26 cellular contexts compared by ENCODE assay signal in the genomic region with DNA sequence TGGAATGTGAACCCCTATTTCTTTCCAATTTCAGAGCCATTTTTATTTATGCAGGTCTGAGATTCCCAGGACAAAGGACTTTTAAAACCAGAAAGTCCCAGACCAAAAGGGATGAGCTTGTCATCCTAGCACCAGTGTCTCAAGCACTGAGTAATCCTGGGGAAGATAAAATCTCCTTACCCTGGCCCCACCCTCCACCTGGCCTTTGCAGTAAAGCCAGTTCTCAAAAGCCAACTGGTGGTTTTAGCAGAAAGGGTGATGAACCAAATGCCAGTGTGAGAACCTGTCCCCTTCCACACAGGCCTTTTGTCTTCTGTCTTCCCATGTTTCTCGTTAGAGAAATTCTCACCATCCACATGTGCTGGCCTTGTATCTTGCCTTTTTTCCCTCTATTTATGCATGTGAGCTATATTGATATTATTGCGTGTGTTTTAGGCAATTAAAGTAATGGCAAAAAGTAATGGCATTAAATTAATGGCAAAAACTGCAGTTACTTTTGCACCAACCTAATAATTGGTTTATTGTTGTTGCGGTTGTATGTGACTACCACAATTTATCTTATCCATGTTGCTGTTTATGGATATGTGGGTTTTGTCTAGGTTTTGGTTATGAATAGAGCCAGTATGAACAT.
"Had no signal": no experiment of that assay in that cellular context is flagged by ENCODE, and none has a peak within 500 bp of the region (broad histone marks: within the 10 kb centered on the region; RNA-seq: fewer than 3 reads in every experiment).

No MANE protein-coding gene starts in this region.

- DNase-seq: activated CD4-positive, alpha-beta memory T cell treated with anti-CD3 and anti-CD28 coated beads, Interleukin-2, amount 10 ng/mL, durations not matched to agents 7 days and 5 days; activated CD4-positive, alpha-beta T cell treated with anti-CD3 and anti-CD28 coated beads for 1 hour; activated CD4-positive, alpha-beta T cell treated with anti-CD3 and anti-CD28 coated beads for 4 hours; activated CD4-positive, alpha-beta T cell treated with anti-CD3 and anti-CD28 coated beads, Interleukin-2, amount 10 ng/mL, durations not matched to agents 7 days and 5 days; activated CD4-positive, alpha-beta T cell treated with anti-CD3 and anti-CD28 coated beads, Interleukin-2, amount 50 U/mL, for 4 hours; activated CD8-positive, alpha-beta memory T cell treated with anti-CD3 and anti-CD28 coated beads, Interleukin-2, amount 50 U/mL, for 48 hours; activated gamma-delta T cell; activated naive CD4-positive, alpha-beta T cell; activated naive CD4-positive, alpha-beta T cell treated with anti-CD3 and anti-CD28 coated beads, Interleukin-2, amount 10 ng/mL, durations not matched to agents 7 days and 5 days; activated naive CD8-positive, alpha-beta T cell treated with anti-CD3 and anti-CD28 coated beads, Interleukin-2, amount 10 ng/mL, durations not matched to agents 7 days and 5 days; activated T-cell treated with anti-CD3 and anti-CD28 coated beads for 4 hours; activated T-cell treated with anti-CD3 and anti-CD28 coated beads, Interleukin-2, amount 50 U/mL, for 24 hours; activated T-cell treated with anti-CD3 and anti-CD28 coated beads, Interleukin-2, amount 50 U/mL, for 72 hours; central memory CD4-positive, alpha-beta T cell; cerebellar nuclear complex; colonic mucosa; effector CD8-positive, alpha-beta T cell; foreskin fibroblast; T-helper 2 cell had no signal

- ATAC-seq: activated naive CD4-positive, alpha-beta T cell treated with anti-CD3 and anti-CD28 coated beads, Interleukin-2, amount 50 U/mL, for 72 hours; activated T-cell treated with anti-CD3 and anti-CD28 coated beads, Interleukin-2, amount 50 U/mL, for 72 hours; esophagus mucosa; WTC11 had no signal

- H3K4me1 Mint-ChIP-seq: activated CD4-positive, alpha-beta memory T cell treated with anti-CD3 and anti-CD28 coated beads, Interleukin-2, amount 10 ng/mL, durations not matched to agents 7 days and 5 days; activated CD4-positive, alpha-beta T cell treated with anti-CD3 and anti-CD28 coated beads, Interleukin-2, amount 10 ng/mL, durations not matched to agents 7 days and 5 days; activated naive CD4-positive, alpha-beta T cell treated with anti-CD3 and anti-CD28 coated beads, Interleukin-2, amount 10 ng/mL, durations not matched to agents 7 days and 5 days; activated naive CD8-positive, alpha-beta T cell treated with anti-CD3 and anti-CD28 coated beads, Interleukin-2, amount 10 ng/mL, durations not matched to agents 7 days and 5 days had no signal

- H3K4me3 Mint-ChIP-seq: activated CD4-positive, alpha-beta memory T cell treated with anti-CD3 and anti-CD28 coated beads, Interleukin-2, amount 10 ng/mL, durations not matched to agents 7 days and 5 days; activated CD4-positive, alpha-beta T cell treated with anti-CD3 and anti-CD28 coated beads, Interleukin-2, amount 10 ng/mL, durations not matched to agents 7 days and 5 days; activated naive CD4-positive, alpha-beta T cell treated with anti-CD3 and anti-CD28 coated beads, Interleukin-2, amount 10 ng/mL, durations not matched to agents 7 days and 5 days; activated naive CD8-positive, alpha-beta T cell treated with anti-CD3 and anti-CD28 coated beads, Interleukin-2, amount 10 ng/mL, durations not matched to agents 7 days and 5 days; activated T-cell treated with anti-CD3 and anti-CD28 coated beads, Interleukin-2, amount 50 U/mL, for 24 hours; activated T-cell treated with anti-CD3 and anti-CD28 coated beads, Interleukin-2, amount 50 U/mL, for 72 hours; brain; WTC11 had no signal

- H3K4me1 ChIP-seq: ascending aorta, breast epithelium, colonic mucosa had no signal

- H3K36me3 ChIP-seq: breast epithelium, colonic mucosa had no signal

- H3K9me3 ChIP-seq: ascending aorta, colonic mucosa had no signal

- H3K36me3 Mint-ChIP-seq: activated naive CD4-positive, alpha-beta T cell treated with anti-CD3 and anti-CD28 coated beads, Interleukin-2, amount 10 ng/mL, durations not matched to agents 7 days and 5 days; activated naive CD8-positive, alpha-beta T cell treated with anti-CD3 and anti-CD28 coated beads, Interleukin-2, amount 10 ng/mL, durations not matched to agents 7 days and 5 days; WTC11 had no signal

- H3K4me3 ChIP-seq: ascending aorta, breast epithelium, cardiac muscle cell, colonic mucosa had no signal

- H3K27me3 ChIP-seq: ascending aorta, cardiac muscle cell had no signal

- H3K27ac ChIP-seq: ascending aorta, breast epithelium, cardiac muscle cell, colonic mucosa had no signal

- H3K27ac Mint-ChIP-seq: activated CD4-positive, alpha-beta memory T cell treated with anti-CD3 and anti-CD28 coated beads, Interleukin-2, amount 10 ng/mL, durations not matched to agents 7 days and 5 days; activated CD4-positive, alpha-beta T cell treated with anti-CD3 and anti-CD28 coated beads, Interleukin-2, amount 10 ng/mL, durations not matched to agents 7 days and 5 days; activated naive CD4-positive, alpha-beta T cell treated with anti-CD3 and anti-CD28 coated beads, Interleukin-2, amount 10 ng/mL, durations not matched to agents 7 days and 5 days; activated naive CD4-positive, alpha-beta T cell treated with anti-CD3 and anti-CD28 coated beads, Interleukin-2, amount 50 U/mL, for 72 hours; activated naive CD8-positive, alpha-beta T cell treated with anti-CD3 and anti-CD28 coated beads, Interleukin-2, amount 10 ng/mL, durations not matched to agents 7 days and 5 days; activated T-cell treated with anti-CD3 and anti-CD28 coated beads, Interleukin-2, amount 50 U/mL, for 24 hours; activated T-cell treated with anti-CD3 and anti-CD28 coated beads, Interleukin-2, amount 50 U/mL, for 72 hours; brain; WTC11 had no signal

- H3K9me3 Mint-ChIP-seq: activated CD4-positive, alpha-beta T cell treated with anti-CD3 and anti-CD28 coated beads, Interleukin-2, amount 10 ng/mL, durations not matched to agents 7 days and 5 days; activated naive CD4-positive, alpha-beta T cell treated with anti-CD3 and anti-CD28 coated beads, Interleukin-2, amount 10 ng/mL, durations not matched to agents 7 days and 5 days had no signal
